ENCODE assay signal across 8 cellular contexts in the genomic region with DNA sequence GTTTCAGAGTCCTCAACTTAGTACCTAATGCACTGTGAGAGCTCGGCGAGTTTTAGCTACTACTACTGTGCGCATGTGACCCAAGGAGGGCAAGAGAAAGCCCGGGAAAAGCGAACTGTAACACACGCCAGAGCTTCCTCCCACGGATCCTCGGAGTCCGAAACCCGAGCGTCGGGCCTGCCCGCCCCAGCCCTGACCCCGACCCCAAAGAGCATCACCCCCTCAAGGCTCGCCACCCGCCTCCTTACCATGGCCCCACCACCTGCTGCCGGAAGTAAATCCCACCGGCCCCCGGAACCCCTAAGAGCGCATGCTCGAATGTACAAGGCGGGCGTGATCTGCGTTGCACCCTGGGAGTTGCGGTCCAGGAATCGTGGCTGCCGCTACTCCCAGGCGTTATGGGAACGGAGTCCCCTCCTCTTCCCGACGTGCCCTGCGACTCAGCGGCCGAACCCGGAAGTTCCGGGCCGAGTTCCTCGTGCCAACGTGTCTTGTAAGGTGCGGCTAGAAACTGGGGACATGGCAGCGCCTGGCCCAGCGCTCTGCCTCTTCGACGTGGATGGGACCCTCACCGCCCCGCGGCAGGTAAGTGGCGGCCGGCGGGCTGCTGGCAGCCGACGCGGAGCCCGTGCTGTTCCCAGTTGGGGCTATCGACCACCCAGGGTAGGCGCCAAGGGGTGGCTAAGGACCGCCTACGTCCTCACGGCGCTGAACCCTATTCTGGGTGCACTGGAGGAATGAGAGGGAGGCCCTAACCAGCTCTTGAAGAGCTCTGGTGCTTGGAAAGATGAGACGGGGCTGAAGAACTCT. TPM values are rescaled to one million over a fixed set of nuclear protein-coding genes. Genes with fewer than 3 reads are reported as not detected.
A peak's percentile ranks its signal among the peaks of the same experiment; 100 is the strongest.
DNase-seq lines count a peak whose midpoint lies in the region; ATAC-seq and TF ChIP-seq lines count a peak whose summit lies in the region.

A gene (plus strand): TSS at position 476 of the 810 bp plus-strand sequence. CDS start 44 bp downstream, at position 520.
A gene with protein sequence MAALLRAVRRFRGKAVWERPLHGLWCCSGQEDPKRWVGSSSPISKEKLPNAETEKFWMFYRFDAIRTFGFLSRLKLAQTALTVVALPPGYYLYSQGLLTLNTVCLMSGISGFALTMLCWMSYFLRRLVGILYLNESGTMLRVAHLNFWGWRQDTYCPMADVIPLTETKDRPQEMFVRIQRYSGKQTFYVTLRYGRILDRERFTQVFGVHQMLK (minus strand): TSS at position 276 of the 810 bp plus-strand sequence. CDS start 25 bp downstream, at position 251.

- no peak for TF ChIP-seq CTCF in AG09309 (IDR thresholded peaks at IDR 0.05; ENCODE audit: control insufficient read depth, insufficient read depth, low read depth, low read length, missing control alignments)
- no peak for TF ChIP-seq CTCF in WTC11 (IDR thresholded peaks at IDR 0.05)
- TF ChIP-seq CTCF in cardiac fibroblast (IDR thresholded peaks at IDR 0.05; ENCODE audit: low read depth, low read length), result no peak
- no peak for TF ChIP-seq CTCF in smooth muscle cell (IDR thresholded peaks at IDR 0.05; ENCODE audit: borderline replicate concordance, insufficient read depth, poor library complexity, severe bottlenecking)

- H3K79me2 ChIP-seq in smooth muscle cell (ENCODE audit: low read depth), result peaks cover 68% of the 10 kb centered on the region

- peak within 1 kb of the TSS; percentile 86 for H3K4me3 ChIP-seq in AG09309 (ENCODE audit: control insufficient read depth, low read depth, low read length)
- peak within 1 kb of the TSS; percentile 85 to 98 for H3K4me3 ChIP-seq in cardiac fibroblast (replicated peaks in 1 of 2; ENCODE audit: low read depth in 2 of 2, low read length in 2 of 2)
- H3K4me3 ChIP-seq in smooth muscle cell, result peak within 1 kb of the TSS; percentile 98

- H3K4me2 ChIP-seq in smooth muscle cell, result peak within 1 kb of the TSS; percentile 100

- H3K27ac Mint-ChIP-seq in WTC11, result peak within 1 kb of the TSS; percentile 87

- peaks cover 22% of the 10 kb centered on the region for H3K4me1 Mint-ChIP-seq in WTC11

- H3K4me3 Mint-ChIP-seq in WTC11, result peak within 1 kb of the TSS; percentile 91

- peak within 1 kb of the TSS; percentile 99 for H2AFZ ChIP-seq in smooth muscle cell (ENCODE audit: low read depth)

- DNase-seq in AG09309 (ENCODE audit: low read depth) (peak; percentile 77), NCI-H226 (peak; percentile 97), WTC11 (ENCODE audit: low spot score) (peak; percentile 95), cardiac fibroblast (ENCODE audit: low read depth in 2 of 2) (peak; percentile 95 to 96), iPS-NIHi7 (ENCODE audit: extremely low spot score) (peak; percentile 100), smooth muscle cell (lab: John Stamatoyannopoulos, UW; ENCODE audit: unreplicated experiment) (peak; percentile 73)

- peaks cover 18% of the 10 kb centered on the region for H3K4me1 ChIP-seq in smooth muscle cell (ENCODE audit: low read depth)

- H4K20me1 ChIP-seq in smooth muscle cell (ENCODE audit: low read depth), result peaks cover 35% of the 10 kb centered on the region

- WGBS in smooth muscle cell (ENCODE audit: low lambda C conversion rate), result under 1% methylated on average over 61 of the region's 61 CpGs

- no peaks in the 10 kb centered on the region for H3F3A ChIP-seq in smooth muscle cell (ENCODE audit: low read depth)

- CTCF ChIA-PET in WTC11 (lab: Charles Lee), result interaction anchor here (0.7 to 1.7 kb wide), 11 partner anchors 9 to 337 kb away, joined by 3 to 8 read pairs (median 3); a partner anchor contains a TSS

- H3K36me3 ChIP-seq in smooth muscle cell (ENCODE audit: low read depth), result peaks cover 6% of the 10 kb centered on the region

- H3K27me3 Mint-ChIP-seq in WTC11 (ENCODE audit: low read depth), result no peaks in the 10 kb centered on the region

- ATAC-seq in GM19023 (IDR thresholded peaks at IDR 0.05; ENCODE audit: unreplicated experiment) (peak; percentile 95), HG03196 (IDR thresholded peaks at IDR 0.05; ENCODE audit: unreplicated experiment) (peak; percentile 95), WTC11 (peak; percentile 97)

- H3K9me3 Mint-ChIP-seq in WTC11, result no peaks in the 10 kb centered on the region

- peak within 1 kb of the TSS; percentile 92 for H3K27ac ChIP-seq in smooth muscle cell (ENCODE audit: low read depth)

- H3K9me3 ChIP-seq in smooth muscle cell (replicated peaks; ENCODE audit: low read depth), result no peaks in the 10 kb centered on the region

- H3K36me3 Mint-ChIP-seq in WTC11, result peaks cover 13% of the 10 kb centered on the region

- POLR2A ChIA-PET in WTC11 (lab: Charles Lee), result no interaction called here

- peak within 1 kb of the TSS; percentile 97 for H3K9ac ChIP-seq in smooth muscle cell (ENCODE audit: low read depth)

- no peaks in the 10 kb centered on the region for H3K27me3 ChIP-seq in smooth muscle cell (ENCODE audit: low read depth)

TF ChIP-seq in WTC11, 78 proteins besides CTCF, POLR2A, EP300 and RAD21 (continues in another document):
- TF ChIP-seq, protein P1, sequence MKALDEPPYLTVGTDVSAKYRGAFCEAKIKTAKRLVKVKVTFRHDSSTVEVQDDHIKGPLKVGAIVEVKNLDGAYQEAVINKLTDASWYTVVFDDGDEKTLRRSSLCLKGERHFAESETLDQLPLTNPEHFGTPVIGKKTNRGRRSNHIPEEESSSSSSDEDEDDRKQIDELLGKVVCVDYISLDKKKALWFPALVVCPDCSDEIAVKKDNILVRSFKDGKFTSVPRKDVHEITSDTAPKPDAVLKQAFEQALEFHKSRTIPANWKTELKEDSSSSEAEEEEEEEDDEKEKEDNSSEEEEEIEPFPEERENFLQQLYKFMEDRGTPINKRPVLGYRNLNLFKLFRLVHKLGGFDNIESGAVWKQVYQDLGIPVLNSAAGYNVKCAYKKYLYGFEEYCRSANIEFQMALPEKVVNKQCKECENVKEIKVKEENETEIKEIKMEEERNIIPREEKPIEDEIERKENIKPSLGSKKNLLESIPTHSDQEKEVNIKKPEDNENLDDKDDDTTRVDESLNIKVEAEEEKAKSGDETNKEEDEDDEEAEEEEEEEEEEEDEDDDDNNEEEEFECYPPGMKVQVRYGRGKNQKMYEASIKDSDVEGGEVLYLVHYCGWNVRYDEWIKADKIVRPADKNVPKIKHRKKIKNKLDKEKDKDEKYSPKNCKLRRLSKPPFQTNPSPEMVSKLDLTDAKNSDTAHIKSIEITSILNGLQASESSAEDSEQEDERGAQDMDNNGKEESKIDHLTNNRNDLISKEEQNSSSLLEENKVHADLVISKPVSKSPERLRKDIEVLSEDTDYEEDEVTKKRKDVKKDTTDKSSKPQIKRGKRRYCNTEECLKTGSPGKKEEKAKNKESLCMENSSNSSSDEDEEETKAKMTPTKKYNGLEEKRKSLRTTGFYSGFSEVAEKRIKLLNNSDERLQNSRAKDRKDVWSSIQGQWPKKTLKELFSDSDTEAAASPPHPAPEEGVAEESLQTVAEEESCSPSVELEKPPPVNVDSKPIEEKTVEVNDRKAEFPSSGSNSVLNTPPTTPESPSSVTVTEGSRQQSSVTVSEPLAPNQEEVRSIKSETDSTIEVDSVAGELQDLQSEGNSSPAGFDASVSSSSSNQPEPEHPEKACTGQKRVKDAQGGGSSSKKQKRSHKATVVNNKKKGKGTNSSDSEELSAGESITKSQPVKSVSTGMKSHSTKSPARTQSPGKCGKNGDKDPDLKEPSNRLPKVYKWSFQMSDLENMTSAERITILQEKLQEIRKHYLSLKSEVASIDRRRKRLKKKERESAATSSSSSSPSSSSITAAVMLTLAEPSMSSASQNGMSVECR (CRISPR knock-in tag; IDR thresholded peaks at IDR 0.05; ENCODE audit: borderline replicate concordance), result peak; percentile 98
- TF ChIP-seq CBFB (CRISPR knock-in tag; IDR thresholded peaks at IDR 0.05; ENCODE audit: low read depth), result no peak
- TF ChIP-seq, protein P2, sequence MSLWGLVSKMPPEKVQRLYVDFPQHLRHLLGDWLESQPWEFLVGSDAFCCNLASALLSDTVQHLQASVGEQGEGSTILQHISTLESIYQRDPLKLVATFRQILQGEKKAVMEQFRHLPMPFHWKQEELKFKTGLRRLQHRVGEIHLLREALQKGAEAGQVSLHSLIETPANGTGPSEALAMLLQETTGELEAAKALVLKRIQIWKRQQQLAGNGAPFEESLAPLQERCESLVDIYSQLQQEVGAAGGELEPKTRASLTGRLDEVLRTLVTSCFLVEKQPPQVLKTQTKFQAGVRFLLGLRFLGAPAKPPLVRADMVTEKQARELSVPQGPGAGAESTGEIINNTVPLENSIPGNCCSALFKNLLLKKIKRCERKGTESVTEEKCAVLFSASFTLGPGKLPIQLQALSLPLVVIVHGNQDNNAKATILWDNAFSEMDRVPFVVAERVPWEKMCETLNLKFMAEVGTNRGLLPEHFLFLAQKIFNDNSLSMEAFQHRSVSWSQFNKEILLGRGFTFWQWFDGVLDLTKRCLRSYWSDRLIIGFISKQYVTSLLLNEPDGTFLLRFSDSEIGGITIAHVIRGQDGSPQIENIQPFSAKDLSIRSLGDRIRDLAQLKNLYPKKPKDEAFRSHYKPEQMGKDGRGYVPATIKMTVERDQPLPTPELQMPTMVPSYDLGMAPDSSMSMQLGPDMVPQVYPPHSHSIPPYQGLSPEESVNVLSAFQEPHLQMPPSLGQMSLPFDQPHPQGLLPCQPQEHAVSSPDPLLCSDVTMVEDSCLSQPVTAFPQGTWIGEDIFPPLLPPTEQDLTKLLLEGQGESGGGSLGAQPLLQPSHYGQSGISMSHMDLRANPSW (CRISPR knock-in tag; conservative IDR thresholded peaks at IDR 0.05; ENCODE audit: low read depth), result no peak
- TF ChIP-seq, protein P3, sequence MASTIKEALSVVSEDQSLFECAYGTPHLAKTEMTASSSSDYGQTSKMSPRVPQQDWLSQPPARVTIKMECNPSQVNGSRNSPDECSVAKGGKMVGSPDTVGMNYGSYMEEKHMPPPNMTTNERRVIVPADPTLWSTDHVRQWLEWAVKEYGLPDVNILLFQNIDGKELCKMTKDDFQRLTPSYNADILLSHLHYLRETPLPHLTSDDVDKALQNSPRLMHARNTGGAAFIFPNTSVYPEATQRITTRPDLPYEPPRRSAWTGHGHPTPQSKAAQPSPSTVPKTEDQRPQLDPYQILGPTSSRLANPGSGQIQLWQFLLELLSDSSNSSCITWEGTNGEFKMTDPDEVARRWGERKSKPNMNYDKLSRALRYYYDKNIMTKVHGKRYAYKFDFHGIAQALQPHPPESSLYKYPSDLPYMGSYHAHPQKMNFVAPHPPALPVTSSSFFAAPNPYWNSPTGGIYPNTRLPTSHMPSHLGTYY (CRISPR knock-in tag; IDR thresholded peaks at IDR 0.05), result no peak
- TF ChIP-seq GTF2I (CRISPR knock-in tag; conservative IDR thresholded peaks at IDR 0.05), result no peak
- TF ChIP-seq ATF1 (CRISPR knock-in tag; IDR thresholded peaks at IDR 0.05), result peak; percentile 67; the same call in 1 of the 2 replicates
- no peak for TF ChIP-seq ZNF416 (CRISPR knock-in tag; IDR thresholded peaks at IDR 0.05)
- peak; percentile 77; the same call in 1 of the 2 replicates for TF ChIP-seq ELF4 (CRISPR knock-in tag; IDR thresholded peaks at IDR 0.05; ENCODE audit: low read depth)
- TF ChIP-seq NR2C2 (CRISPR knock-in tag; IDR thresholded peaks at IDR 0.05), result peak; percentile 77

RNA-seq across cellular contexts. Expression of the first gene that starts in this region (rescaled TPM):
- total RNA-seq in WTC11 (2021), result 43.5 to 53.8 TPM (median 46.1 TPM) in 3 replicates
- 31.4 and 47.5 TPM in 2 replicates for total RNA-seq in smooth muscle cell
- polyA plus RNA-seq in smooth muscle cell, result 33.5 and 40.6 TPM in 2 replicates

RNA-seq across cellular contexts. Expression of the second gene that starts in this region (rescaled TPM):
- total RNA-seq in WTC11 (2021) (13.9 to 17.8 TPM (median 14.6 TPM) in 3 replicates), smooth muscle cell (1.1 and 1.3 TPM in 2 replicates)
- 9.7 and 10.6 TPM in 2 replicates for polyA plus RNA-seq in smooth muscle cell

Comparison
In these comparisons a context has a peak if more than half of its experiments do, and no peak if none do; other contexts are left out.
1. Peak in every context shown above with its lines: DNase-seq, ATAC-seq, H3K4me3 ChIP-seq and H3K27ac ChIP-seq.